8 cellular contexts compared by ENCODE assay signal in genomic region chr13:50366488-50367174, GRCh38.
DNase-seq lines count a peak whose midpoint lies in the region; ATAC-seq and TF ChIP-seq lines count a peak whose summit lies in the region.

No MANE protein-coding gene starts in this region.

- peak overlapping the region; percentile 78 for H3K27ac Mint-ChIP-seq in activated CD8-positive, alpha-beta T cell treated with anti-CD3 and anti-CD28 coated beads for 36 hours
- peak overlapping the region; percentile 98 for H3K27ac Mint-ChIP-seq in stimulated activated naive CD8-positive, alpha-beta T cell treated with anti-CD3 and anti-CD28 coated beads, Interleukin-15, amount 100 ng/mL, for 72 hours

- TF ChIP-seq CTCF in GM13976 (IDR thresholded peaks at IDR 0.05; ENCODE audit: borderline replicate concordance, control extremely low read depth, extremely low read depth, insufficient read depth, missing control alignments): no peak
- TF ChIP-seq CTCF in activated CD8-positive, alpha-beta T cell treated with anti-CD3 and anti-CD28 coated beads for 36 hours (IDR thresholded peaks at IDR 0.05): no peak

- no peak overlapping the region for H3K4me3 Mint-ChIP-seq in activated CD8-positive, alpha-beta T cell treated with anti-CD3 and anti-CD28 coated beads for 36 hours
- H3K4me3 Mint-ChIP-seq in stimulated activated naive CD8-positive, alpha-beta T cell treated with anti-CD3 and anti-CD28 coated beads, Interleukin-15, amount 100 ng/mL, for 72 hours: peak overlapping the region; percentile 75 to 78

- peaks cover 16% of the 10 kb centered on the region for H3K27me3 Mint-ChIP-seq in activated CD8-positive, alpha-beta T cell treated with anti-CD3 and anti-CD28 coated beads for 36 hours
- H3K27me3 Mint-ChIP-seq in stimulated activated naive CD8-positive, alpha-beta T cell treated with anti-CD3 and anti-CD28 coated beads, Interleukin-15, amount 100 ng/mL, for 72 hours: peaks cover 77% of the 10 kb centered on the region

- ATAC-seq in GM19467 (IDR thresholded peaks at IDR 0.05; ENCODE audit: unreplicated experiment) (peak; percentile 45), HG03521 (IDR thresholded peaks at IDR 0.05; ENCODE audit: unreplicated experiment) (peak; percentile 50)
- peak; percentile 77 for ATAC-seq in activated CD8-positive, alpha-beta T cell treated with anti-CD3 and anti-CD28 coated beads for 36 hours
- ATAC-seq in stimulated activated naive CD8-positive, alpha-beta T cell treated with anti-CD3 and anti-CD28 coated beads, Interleukin-15, amount 100 ng/mL, for 72 hours: peak; percentile 91

- POLR2A ChIA-PET in activated CD8-positive, alpha-beta T cell treated with anti-CD3 and anti-CD28 coated beads for 36 hours (lab: Charles Lee): interaction anchor here (0.7 to 2.3 kb wide), 6 partner anchors 11 to 241 kb away, joined by 3 to 6 read pairs (median 5); no protein-coding TSS in a partner anchor

- DNase-seq in GM13976 (ENCODE audit: low spot score) (peak; percentile 30), caudate nucleus (lab: John Stamatoyannopoulos, UW) (no peak), glomerular visceral epithelial cell (ENCODE audit: extremely low spot score) (no peak), AML-193 (lab: John Stamatoyannopoulos, UW) (no peak)
- peak; percentile 72 for DNase-seq in activated CD8-positive, alpha-beta T cell treated with anti-CD3 and anti-CD28 coated beads for 36 hours
- DNase-seq in stimulated activated naive CD8-positive, alpha-beta T cell treated with anti-CD3 and anti-CD28 coated beads, Interleukin-15, amount 100 ng/mL, for 72 hours: peak; percentile 59 to 74

- in situ Hi-C loops in GM13976 (cut with MboI; ENCODE audit: low sequenced_read_pairs, unreplicated experiment): no loop called here

- no peak overlapping the region for H3K27ac ChIP-seq in caudate nucleus (ENCODE audit: low read depth, low read length)

- CTCF ChIA-PET in activated CD8-positive, alpha-beta T cell treated with anti-CD3 and anti-CD28 coated beads for 36 hours (lab: Charles Lee): interaction anchor here (1.3 to 1.7 kb wide), 3 partner anchors 9 to 545 kb away, joined by 4 read pairs; no protein-coding TSS in a partner anchor

- H3K36me3 Mint-ChIP-seq in activated CD8-positive, alpha-beta T cell treated with anti-CD3 and anti-CD28 coated beads for 36 hours (ENCODE audit: low read depth): no peaks in the 10 kb centered on the region

- intact Hi-C loops in activated CD8-positive, alpha-beta T cell treated with anti-CD3 and anti-CD28 coated beads for 36 hours (cut with micrococcal nuclease): loop anchor here (5.0 to 10.0 kb wide), 2 partner anchors 129 to 242 kb away; no protein-coding TSS in a partner anchor

- peaks cover 30% of the 10 kb centered on the region for H3K4me1 Mint-ChIP-seq in activated CD8-positive, alpha-beta T cell treated with anti-CD3 and anti-CD28 coated beads for 36 hours (ENCODE audit: low read depth)
- peaks cover 37% of the 10 kb centered on the region for H3K4me1 Mint-ChIP-seq in stimulated activated naive CD8-positive, alpha-beta T cell treated with anti-CD3 and anti-CD28 coated beads, Interleukin-15, amount 100 ng/mL, for 72 hours

- H3K9me3 Mint-ChIP-seq in activated CD8-positive, alpha-beta T cell treated with anti-CD3 and anti-CD28 coated beads for 36 hours: no peaks in the 10 kb centered on the region
- H3K9me3 Mint-ChIP-seq in stimulated activated naive CD8-positive, alpha-beta T cell treated with anti-CD3 and anti-CD28 coated beads, Interleukin-15, amount 100 ng/mL, for 72 hours: no peaks in the 10 kb centered on the region

Comparison
In these comparisons a context has a peak if more than half of its experiments do, and no peak if none do; other contexts are left out.
1. DNase-seq: peak in GM13976 (single experiment), activated CD8-positive, alpha-beta T cell treated with anti-CD3 and anti-CD28 coated beads for 36 hours (single experiment) and stimulated activated naive CD8-positive, alpha-beta T cell treated with anti-CD3 and anti-CD28 coated beads, Interleukin-15, amount 100 ng/mL, for 72 hours (2 of 2); none in caudate nucleus (0 of 61), glomerular visceral epithelial cell (single experiment) and AML-193 (0 of 2).
2. Peak in every context shown above with its lines, with median percentiles within 50 percentile points of each other: ATAC-seq.